ENCODE assay signal across 8 cellular contexts in genomic region chr22:32269316-32269715, GRCh38. TPM values are rescaled to one million over a fixed set of nuclear protein-coding genes. Genes with fewer than 3 reads are reported as not detected.
"Had no signal": no experiment of that assay in that cellular context is flagged by ENCODE, and none has a peak within 500 bp of the region (broad histone marks: within the 10 kb centered on the region; RNA-seq: fewer than 3 reads in every experiment).

No MANE protein-coding gene starts in this region.

- ATAC-seq: GM23338, HCT116 had no signal

- H3K4me2 ChIP-seq: GM23338 had no signal

- H2AFZ ChIP-seq: GM23338 had no signal

- H3K27ac Mint-ChIP-seq: GM23338 had no signal

- DNase-seq: H7, KG1 had no signal

- H3K4me1 ChIP-seq: HAP-1 had no signal

- H3K36me3 ChIP-seq: HAP-1 had no signal

- H3K9me3 Mint-ChIP-seq: GM23338, IgD-negative memory B cell had no signal

- H3K4me3 Mint-ChIP-seq: GM23338 had no signal

- H3K36me3 Mint-ChIP-seq: IgD-negative memory B cell had no signal

- FAIRE-seq: HTR-8/SVneo had no signal

- H3K9me3 ChIP-seq: HAP-1 had no signal

- H3K4me3 ChIP-seq: GM23338, HAP-1 had no signal

RNA-seq across cellular contexts. Expression of gene SLC5A4, which starts 14.2 kb away (rescaled TPM):
- total RNA-seq: GM23338, H7, HT-29 had no signal
- polyA plus RNA-seq: IgD-negative memory B cell had no signal
